Comparison of ENCODE assay signal across 19 cellular contexts in genomic region chr4:20645231-20645630, GRCh38. TPM values are rescaled to one million over a fixed set of nuclear protein-coding genes. Genes with fewer than 3 reads are reported as not detected.
DNase-seq lines count a peak whose midpoint lies in the region; ATAC-seq and TF ChIP-seq lines count a peak whose summit lies in the region.
"Had no signal": no experiment of that assay in that cellular context is flagged by ENCODE, and none has a peak within 500 bp of the region (broad histone marks: within the 10 kb centered on the region; RNA-seq: fewer than 3 reads in every experiment).

No MANE protein-coding gene starts in this region.

- ATAC-seq in RWPE2 (ENCODE audit: low read depth) (peak; percentile 36; the same call in 1 of the 3 replicates), foreskin keratinocyte (peak; percentile 86), HG02763 (IDR thresholded peaks at IDR 0.05; ENCODE audit: unreplicated experiment) (no peak), GM21717 (IDR thresholded peaks at IDR 0.05; ENCODE audit: unreplicated experiment) (no peak)
- ATAC-seq: GM23338, HepG2 had no signal

- H3K27me3 ChIP-seq in RWPE2 (ENCODE audit: insufficient read depth, poor library complexity, severe bottlenecking) (no peaks in the 10 kb centered on the region), foreskin keratinocyte (peaks cover 12% of the 10 kb centered on the region)
- H3K27me3 ChIP-seq: BE2C had no signal

- H3K4me3 ChIP-seq in RWPE2 (ENCODE audit: severe bottlenecking), result no peak overlapping the region
- H3K4me3 ChIP-seq: GM23338 had no signal

- peak; percentile 18 for DNase-seq in M059J (ENCODE audit: low read depth)
- DNase-seq in RWPE2 (ENCODE audit: low spot score), result no peak
- DNase-seq in foreskin keratinocyte, result peak in 1 of 2 donors; percentile 51
- no peak for DNase-seq in activated gamma-delta T cell treated with Interleukin-2 at 50 U/mL for 16 hours
- DNase-seq: ACHN; BE2C; C1 segment of cervical spinal cord; CD4-positive, CD25-positive, alpha-beta regulatory T cell; CD8-positive, alpha-beta memory T cell; COR-L47; DMS 273 treated with DMSO at 0.1 percent for 48 hours; DMS53; DND-41; EL; HCEC 1CT had no signal

- H3K27ac ChIP-seq in RWPE2 (ENCODE audit: poor library complexity, severe bottlenecking), result no peak overlapping the region
- H3K27ac ChIP-seq in foreskin keratinocyte, result no peak overlapping the region

- no peaks in the 10 kb centered on the region for H3K9me3 ChIP-seq in RWPE2 (ENCODE audit: severe bottlenecking)
- H3K9me3 ChIP-seq: BE2C had no signal

- TF ChIP-seq CTCF in RWPE2 (IDR thresholded peaks at IDR 0.05; ENCODE audit: poor library complexity, severe bottlenecking), result no peak
- TF ChIP-seq CTCF in foreskin keratinocyte (conservative IDR thresholded peaks at IDR 0.05), result no peak

- H3K36me3 ChIP-seq in RWPE2 (ENCODE audit: low read depth), result no peaks in the 10 kb centered on the region
- H3K36me3 ChIP-seq: BE2C had no signal

- H3K4me1 ChIP-seq in RWPE2 (ENCODE audit: insufficient read depth, poor library complexity, severe bottlenecking), result no peaks in the 10 kb centered on the region
- H3K4me1 ChIP-seq in foreskin keratinocyte, result no peaks in the 10 kb centered on the region
- H3K4me1 ChIP-seq: BE2C had no signal

RNA-seq across cellular contexts. Expression of gene PACRGL, which starts 55.0 kb away (rescaled TPM):
- total RNA-seq in M059J (2014; rRNA removed; shearing (Covaris generic)), result 15.9 and 22.7 TPM in 2 replicates
- 18.2 and 19.6 TPM in 2 replicates for total RNA-seq in foreskin keratinocyte
- 9.9 and 11.6 TPM in 2 replicates for polyA plus RNA-seq in foreskin keratinocyte

Comparison
In these comparisons a context has a peak if more than half of its experiments do, and no peak if none do; other contexts are left out.
1. ATAC-seq: peak in RWPE2 (single experiment) and foreskin keratinocyte (single experiment); none in HG02763 (single experiment) and GM21717 (single experiment).